15 cellular contexts compared by ENCODE assay signal in genomic region chr2:176493221-176493825, GRCh38.
DNase-seq lines count a peak whose midpoint lies in the region; ATAC-seq and TF ChIP-seq lines count a peak whose summit lies in the region.
"Had no signal": no experiment of that assay in that cellular context is flagged by ENCODE, and none has a peak within 500 bp of the region (broad histone marks: within the 10 kb centered on the region; RNA-seq: fewer than 3 reads in every experiment).

No MANE protein-coding gene starts in this region.

- no peak overlapping the region for H2AFZ ChIP-seq in H9 (ENCODE audit: low read length)
- H2AFZ ChIP-seq in osteoblast (ENCODE audit: low read length), result no peak overlapping the region
- no peak overlapping the region for H2AFZ ChIP-seq in hepatocyte

- H3K4me1 ChIP-seq in H9 (ENCODE audit: insufficient read depth, low read length), result peaks cover 3% of the 10 kb centered on the region; the same call in 1 of the 2 replicates
- H3K4me1 ChIP-seq in osteoblast (ENCODE audit: insufficient read depth, low read length), result peaks cover 22% of the 10 kb centered on the region
- H3K4me1 ChIP-seq in hepatocyte (ENCODE audit: insufficient read depth), result peaks cover 18% of the 10 kb centered on the region
- H3K4me1 ChIP-seq: Peyer's patch had no signal

- H2AK5ac ChIP-seq in H9 (ENCODE audit: insufficient read length, low read length), result no peak overlapping the region

- peak; percentile 15 for DNase-seq in GM10248 (ENCODE audit: extremely low spot score)
- peak; percentile 83 for DNase-seq in NCI-H2171 (lab: John Stamatoyannopoulos, UW)
- DNase-seq in left kidney (ENCODE audit: low read depth, low spot score), result peak; percentile 28
- DNase-seq in H9, result no peak
- no peak for DNase-seq in osteoblast (ENCODE audit: insufficient read length, low spot score, missing footprints)
- DNase-seq in hepatocyte (ENCODE audit: low spot score), result no peak
- no peak for DNase-seq in foreskin fibroblast
- DNase-seq: left lung, NCI-H1105 treated with DMSO at 0.1 percent for 48 hours, Peyer's patch had no signal

- H3K27me3 Mint-ChIP-seq in H9 (ENCODE audit: low read depth), result peaks cover 42% of the 10 kb centered on the region

- no peaks in the 10 kb centered on the region for H3K36me3 Mint-ChIP-seq in H9 (ENCODE audit: insufficient read depth in 1 of 3, low read depth in 3 of 3)
- H3K36me3 Mint-ChIP-seq: CD14-positive monocyte had no signal

- H3K14ac ChIP-seq in H9 (ENCODE audit: insufficient read depth, low read length), result no peak overlapping the region

- H2BK20ac ChIP-seq in H9 (ENCODE audit: low read depth, low read length, poor library complexity, severe bottlenecking), result no peak overlapping the region

- no peak overlapping the region for H3K27ac Mint-ChIP-seq in H9
- H3K27ac Mint-ChIP-seq: activated T-helper 17 cell treated with anti-CD3 and anti-CD28 coated beads, Interleukin-2, amount 50 U/mL, for 72 hours; CD14-positive monocyte had no signal

- CTCF ChIA-PET in GM10248 (lab: Yijun Ruan, JAX), result interaction anchor here (0.8 to 1.5 kb wide), 2 partner anchors 39 to 61 kb away, joined by 3 to 5 read pairs; no protein-coding TSS in a partner anchor

- H3K9ac ChIP-seq in H9 (ENCODE audit: extremely low read depth, insufficient read length, low read length), result no peak overlapping the region

- H3K4me1 Mint-ChIP-seq in H9, result peaks cover 10 to 19% of the 10 kb centered on the region in 2 experiments
- H3K4me1 Mint-ChIP-seq: activated T-helper 17 cell treated with anti-CD3 and anti-CD28 coated beads, Interleukin-2, amount 50 U/mL, for 72 hours had no signal

- no peak overlapping the region for H3K23ac ChIP-seq in H9 (ENCODE audit: insufficient read length, low read depth, low read length)

- H3K9me3 ChIP-seq in H9 (ENCODE audit: control insufficient read depth, low read depth, low read length) (no peaks in the 10 kb centered on the region), osteoblast (ENCODE audit: low read depth, low read length) (no peaks in the 10 kb centered on the region), hepatocyte (ENCODE audit: low read depth) (no peaks in the 10 kb centered on the region)
- H3K9me3 ChIP-seq: left lung, Peyer's patch had no signal

- no peaks in the 10 kb centered on the region for H4K20me1 ChIP-seq in H9 (ENCODE audit: control insufficient read depth, insufficient read depth, insufficient read length)
- H4K20me1 ChIP-seq in osteoblast (ENCODE audit: insufficient read depth, low read length), result no peaks in the 10 kb centered on the region
- H4K20me1 ChIP-seq in hepatocyte (ENCODE audit: insufficient read depth, poor library complexity, severe bottlenecking), result no peaks in the 10 kb centered on the region

- POLR2A ChIA-PET in GM10248 (lab: Yijun Ruan, JAX), result no interaction called here

- ATAC-seq in HG02884 (IDR thresholded peaks at IDR 0.05; ENCODE audit: unreplicated experiment), result peak; percentile 43
- ATAC-seq: activated T-helper 17 cell treated with anti-CD3 and anti-CD28 coated beads, Interleukin-2, amount 50 U/mL, for 72 hours; left lung had no signal

- no peak overlapping the region for H4K8ac ChIP-seq in H9 (replicated peaks; ENCODE audit: insufficient read length, low read depth, low read length)

- H2BK5ac ChIP-seq in H9 (ENCODE audit: insufficient read length, low read length), result no peak overlapping the region

- H3K56ac ChIP-seq in H9 (ENCODE audit: insufficient read length, low read depth, low read length), result no peak overlapping the region

- H3K9me2 ChIP-seq in hepatocyte (replicated peaks; ENCODE audit: insufficient read depth), result no peaks in the 10 kb centered on the region

- no peak overlapping the region for H3K18ac ChIP-seq in H9 (ENCODE audit: insufficient read length, low read depth, low read length)

- peaks cover 6% of the 10 kb centered on the region for H3K23me2 ChIP-seq in H9 (ENCODE audit: insufficient read length, low read depth, low read length, poor library complexity, severe bottlenecking)

- H2BK12ac ChIP-seq in H9 (ENCODE audit: insufficient read length, low read depth, low read length), result no peak overlapping the region

- H2BK120ac ChIP-seq in H9 (ENCODE audit: low read depth, low read length, poor library complexity, severe bottlenecking), result no peak overlapping the region

- H3K36me3 ChIP-seq in osteoblast (ENCODE audit: insufficient read depth, low read length) (no peaks in the 10 kb centered on the region), hepatocyte (replicated peaks; ENCODE audit: insufficient read depth, low read depth) (no peaks in the 10 kb centered on the region)
- H3K36me3 ChIP-seq: cardiac muscle cell, left lung, Peyer's patch had no signal

- no peaks in the 10 kb centered on the region for H3K9me3 Mint-ChIP-seq in H9
- H3K9me3 Mint-ChIP-seq: activated T-helper 17 cell treated with anti-CD3 and anti-CD28 coated beads, Interleukin-2, amount 50 U/mL, for 72 hours; CD14-positive monocyte had no signal

- H4K5ac ChIP-seq in H9 (ENCODE audit: insufficient read length, low read depth, low read length), result no peak overlapping the region

- H3K27me3 ChIP-seq in H9 (ENCODE audit: insufficient read depth, low read length) (no peaks in the 10 kb centered on the region), osteoblast (ENCODE audit: insufficient read depth, low read length) (no peaks in the 10 kb centered on the region), hepatocyte (peaks cover 5% of the 10 kb centered on the region)
- H3K27me3 ChIP-seq: Peyer's patch had no signal

- H3K4me3 ChIP-seq in osteoblast (ENCODE audit: insufficient read depth, low read length) (no peak overlapping the region), hepatocyte (no peak overlapping the region), foreskin fibroblast (ENCODE audit: low read depth in 1 of 2, low read length in 2 of 2) (no peak overlapping the region)
- H3K4me3 ChIP-seq: cardiac muscle cell, left lung, Peyer's patch had no signal

- no peak overlapping the region for H2BK15ac ChIP-seq in H9 (ENCODE audit: low read depth, low read length)

- no peak overlapping the region for H3K27ac ChIP-seq in H9 (ENCODE audit: insufficient read length, low read depth, low read length)
- no peak overlapping the region for H3K27ac ChIP-seq in osteoblast (ENCODE audit: low read depth, low read length)
- H3K27ac ChIP-seq in hepatocyte, result no peak overlapping the region
- H3K27ac ChIP-seq: cardiac muscle cell, left lung, VCaP had no signal

- TF ChIP-seq CTCF in GM10248 (IDR thresholded peaks at IDR 0.05; ENCODE audit: control extremely low read depth, extremely low read depth, low read depth, missing control alignments), result no peak
- TF ChIP-seq CTCF in H9 (conservative IDR thresholded peaks at IDR 0.05), result no peak
- no peak for TF ChIP-seq CTCF in osteoblast (IDR thresholded peaks at IDR 0.05; ENCODE audit: extremely low read depth, low read depth, low read length)
- no peak for TF ChIP-seq CTCF in hepatocyte (IDR thresholded peaks at IDR 0.05; ENCODE audit: poor library complexity)
- no peak for TF ChIP-seq CTCF in foreskin fibroblast (IDR thresholded peaks at IDR 0.05; ENCODE audit: low read depth, low read length)

- H3K4ac ChIP-seq in H9 (ENCODE audit: low read depth, low read length), result no peak overlapping the region

- WGBS in H9 (ENCODE audit: extremely low coverage, insufficient read length, low lambda C conversion rate), result no CpG with 5 or more reads among the region's 7 CpGs
- WGBS in hepatocyte (ENCODE audit: low lambda C conversion rate, missing lambda C conversion rate), result 93% methylated on average over 7 of the region's 7 CpGs

- no peak overlapping the region for H4K91ac ChIP-seq in H9 (ENCODE audit: insufficient read length, low read depth, low read length)

- no peak overlapping the region for H3K4me3 Mint-ChIP-seq in H9
- H3K4me3 Mint-ChIP-seq: activated T-helper 17 cell treated with anti-CD3 and anti-CD28 coated beads, Interleukin-2, amount 50 U/mL, for 72 hours had no signal

- H3K79me2 ChIP-seq in H9 (ENCODE audit: insufficient read depth, low read length) (no peaks in the 10 kb centered on the region), osteoblast (ENCODE audit: insufficient read depth, low read length) (no peaks in the 10 kb centered on the region), hepatocyte (no peaks in the 10 kb centered on the region)

- no peaks in the 10 kb centered on the region for H3K79me1 ChIP-seq in H9 (ENCODE audit: insufficient read depth, low read depth, low read length, poor library complexity, severe bottlenecking)

- no peak overlapping the region for H3K4me2 ChIP-seq in H9 (ENCODE audit: insufficient read depth, insufficient read length, low read length)
- H3K4me2 ChIP-seq in osteoblast (ENCODE audit: insufficient read depth, low read length), result no peak overlapping the region
- H3K4me2 ChIP-seq in hepatocyte, result no peak overlapping the region

- H3T11ph ChIP-seq in H9 (ENCODE audit: low read length), result no peak overlapping the region

Comparison
In these comparisons a context has a peak if more than half of its experiments do, and no peak if none do; other contexts are left out.
1. DNase-seq: peak in GM10248 (single experiment), NCI-H2171 (single experiment) and left kidney (single experiment); none in H9 (single experiment), osteoblast (single experiment), hepatocyte (single experiment) and foreskin fibroblast (0 of 2).